19 cellular contexts compared by ENCODE assay signal in genomic region chr1:230119340-230119739, GRCh38.
"Had no signal": no experiment of that assay in that cellular context is flagged by ENCODE, and none has a peak within 500 bp of the region (broad histone marks: within the 10 kb centered on the region; RNA-seq: fewer than 3 reads in every experiment).

No MANE protein-coding gene starts in this region.

- H3K27me3 ChIP-seq: brain microvascular endothelial cell, foreskin keratinocyte had no signal

- H3K9me3 Mint-ChIP-seq: activated CD4-positive, alpha-beta T cell treated with anti-CD3 and anti-CD28 coated beads, Interleukin-2, amount 10 ng/mL, durations not matched to agents 24 days and 14 days; activated naive CD4-positive, alpha-beta T cell treated with anti-CD3 and anti-CD28 coated beads for 36 hours; activated T-cell treated with anti-CD3 and anti-CD28 coated beads, Interleukin-2, amount 50 U/mL, for 24 hours; activated T-helper 2 cell treated with anti-CD3 and anti-CD28 coated beads, Interferon-gamma antibody, Interleukin-2, Interleukin-4, amounts not matched to agents 10 μg/mL and 5 μg/mL and 100 μg/mL, durations not matched to agents 14 hours and 24 hours and 36 hours; T-helper 2 cell treated with Interferon-gamma antibody and Interleukin-4, amounts not matched to agents 5 μg/mL and 100 μg/mL, for 36 hours had no signal

- FAIRE-seq: colon, islet of Langerhans had no signal

- H3K4me3 Mint-ChIP-seq: activated CD4-positive, alpha-beta T cell treated with anti-CD3 and anti-CD28 coated beads, Interleukin-2, amount 10 ng/mL, durations not matched to agents 24 days and 14 days; activated CD8-positive, alpha-beta T cell treated with anti-CD3 and anti-CD28 coated beads, Interleukin-2, amount 10 ng/mL, durations not matched to agents 7 days and 5 days; activated naive CD4-positive, alpha-beta T cell treated with anti-CD3 and anti-CD28 coated beads for 36 hours; activated T-cell treated with anti-CD3 and anti-CD28 coated beads, Interleukin-2, amount 50 U/mL, for 24 hours; T-helper 2 cell treated with Interferon-gamma antibody and Interleukin-4, amounts not matched to agents 5 μg/mL and 100 μg/mL, for 36 hours; type B pancreatic cell had no signal

- H3K27ac ChIP-seq: brain microvascular endothelial cell, foreskin keratinocyte had no signal

- H3K36me3 ChIP-seq: brain microvascular endothelial cell had no signal

- H3K4me3 ChIP-seq: lung had no signal

- H3K27ac Mint-ChIP-seq: activated CD4-positive, alpha-beta T cell treated with anti-CD3 and anti-CD28 coated beads, Interleukin-2, amount 10 ng/mL, durations not matched to agents 24 days and 14 days; activated CD8-positive, alpha-beta T cell treated with anti-CD3 and anti-CD28 coated beads, Interleukin-2, amount 10 ng/mL, durations not matched to agents 7 days and 5 days; activated naive CD4-positive, alpha-beta T cell treated with anti-CD3 and anti-CD28 coated beads for 36 hours; activated T-cell treated with anti-CD3 and anti-CD28 coated beads, Interleukin-2, amount 50 U/mL, for 24 hours; activated T-helper 2 cell treated with anti-CD3 and anti-CD28 coated beads, Interferon-gamma antibody, Interleukin-2, Interleukin-4, amounts not matched to agents 10 μg/mL and 5 μg/mL and 100 μg/mL, durations not matched to agents 14 hours and 24 hours and 36 hours; T-helper 2 cell treated with Interferon-gamma antibody and Interleukin-4, amounts not matched to agents 5 μg/mL and 100 μg/mL, for 36 hours; type B pancreatic cell had no signal

- ATAC-seq: activated CD8-positive, alpha-beta T cell treated with anti-CD3 and anti-CD28 coated beads, Interleukin-2, amount 10 ng/mL, durations not matched to agents 7 days and 5 days; foreskin keratinocyte had no signal

- DNase-seq: activated CD4-positive, alpha-beta T cell treated with anti-CD3 and anti-CD28 coated beads, Interleukin-2, amount 10 ng/mL, durations not matched to agents 24 days and 14 days; activated CD4-positive, CD25-positive, alpha-beta regulatory T cell; activated CD8-positive, alpha-beta T cell treated with anti-CD3 and anti-CD28 coated beads, Interleukin-2, amount 10 ng/mL, durations not matched to agents 7 days and 5 days; activated naive CD4-positive, alpha-beta T cell treated with anti-CD3 and anti-CD28 coated beads for 36 hours; activated T-cell treated with anti-CD3 and anti-CD28 coated beads, Interleukin-2, amount 50 U/mL, for 24 hours; brain microvascular endothelial cell; central memory CD4-positive, alpha-beta T cell; foreskin keratinocyte; glutamatergic neuron; hippocampal formation; midbrain; retina; stimulated activated naive CD4-positive, alpha-beta T cell treated with Interleukin-2 at 50 U/mL for 16 hours had no signal

- H3K27me3 Mint-ChIP-seq: activated CD4-positive, alpha-beta T cell treated with anti-CD3 and anti-CD28 coated beads, Interleukin-2, amount 10 ng/mL, durations not matched to agents 24 days and 14 days; activated T-cell treated with anti-CD3 and anti-CD28 coated beads, Interleukin-2, amount 50 U/mL, for 24 hours had no signal
